ENCODE assay signal across 8 cellular contexts in genomic region chr4:61200991-61201526, GRCh38. TPM values are rescaled to one million over a fixed set of nuclear protein-coding genes. Genes with fewer than 3 reads are reported as not detected.
DNase-seq lines count a peak whose midpoint lies in the region; ATAC-seq, FAIRE-seq and TF ChIP-seq lines count a peak whose summit lies in the region.

No MANE protein-coding gene starts in this region.

- DNase-seq in NCI-H2171 treated with DMSO at 0.1 percent for 48 hours (lab: John Stamatoyannopoulos, UW) (peak; percentile 23), NCI-H2171 (lab: John Stamatoyannopoulos, UW) (no peak), astrocyte (ENCODE audit: low read depth) (peak; percentile 22), DMS79 (lab: John Stamatoyannopoulos, UW) (no peak), amniotic stem cell (lab: John Stamatoyannopoulos, UW) (no peak)
- no peak for DNase-seq in natural killer cell treated with Interleukin-12 subunit alpha and Interleukin-12 subunit beta and Interleukin-15 and Interleukin-18, amount 100 ng/mL, for 72 hours (ENCODE audit: low spot score)

- peaks cover 22% of the 10 kb centered on the region for H3K4me1 Mint-ChIP-seq in astrocyte (ENCODE audit: low read depth, unreplicated experiment)
- H3K4me1 Mint-ChIP-seq in natural killer cell treated with Interleukin-12 subunit alpha and Interleukin-12 subunit beta and Interleukin-15 and Interleukin-18, amount 100 ng/mL, for 72 hours (ENCODE audit: low read depth in 2 of 2) = peaks cover 0 to 3% of the 10 kb centered on the region in 2 donors

- H3K9me3 Mint-ChIP-seq in astrocyte (ENCODE audit: unreplicated experiment) = no peaks in the 10 kb centered on the region
- no peaks in the 10 kb centered on the region for H3K9me3 Mint-ChIP-seq in natural killer cell treated with Interleukin-12 subunit alpha and Interleukin-12 subunit beta and Interleukin-15 and Interleukin-18, amount 100 ng/mL, for 72 hours

- peaks cover 6% of the 10 kb centered on the region for H3K79me2 ChIP-seq in astrocyte (ENCODE audit: insufficient read depth, low read length)

- H3K4me3 ChIP-seq in astrocyte (ENCODE audit: insufficient read depth, low read depth, low read length) (peak overlapping the region; percentile 83), iPS-18a (ENCODE audit: low read length) (peak overlapping the region; percentile 71), skin epidermis (peak overlapping the region; percentile 33 to 70 (median 44))

- ATAC-seq in natural killer cell treated with Interleukin-12 subunit alpha and Interleukin-12 subunit beta and Interleukin-15 and Interleukin-18, amount 100 ng/mL, for 72 hours = no peak

- H3K27me3 ChIP-seq in astrocyte (ENCODE audit: insufficient read depth, low read length) = peaks cover 6% of the 10 kb centered on the region
- H3K27me3 ChIP-seq in iPS-18a (ENCODE audit: control insufficient read depth, insufficient read depth, low read length) = peaks cover 51% of the 10 kb centered on the region

- H3K27ac ChIP-seq in astrocyte (ENCODE audit: low read depth, low read length) (no peak overlapping the region), iPS-18a (ENCODE audit: low read length) (no peak overlapping the region), skin epidermis (peak overlapping the region in 15 of 21 experiments; percentile 6 to 84 (median 50))

- peak overlapping the region; percentile 99 for H3K4me3 Mint-ChIP-seq in astrocyte (ENCODE audit: unreplicated experiment)
- H3K4me3 Mint-ChIP-seq in natural killer cell treated with Interleukin-12 subunit alpha and Interleukin-12 subunit beta and Interleukin-15 and Interleukin-18, amount 100 ng/mL, for 72 hours = no peak overlapping the region

- H3K36me3 ChIP-seq in astrocyte (ENCODE audit: insufficient read depth, low read length) = no peaks in the 10 kb centered on the region
- H3K36me3 ChIP-seq in iPS-18a (ENCODE audit: control insufficient read depth, low read depth, low read length) = no peaks in the 10 kb centered on the region

- H3K9me3 ChIP-seq in astrocyte (ENCODE audit: insufficient read depth, low read depth, low read length) (no peaks in the 10 kb centered on the region), iPS-18a (ENCODE audit: control insufficient read depth, low read depth, low read length) (no peaks in the 10 kb centered on the region)

- H3K4me1 ChIP-seq in astrocyte (ENCODE audit: insufficient read depth, low read length) = peaks cover 15% of the 10 kb centered on the region
- peaks cover 29% of the 10 kb centered on the region for H3K4me1 ChIP-seq in iPS-18a (ENCODE audit: control insufficient read depth, low read depth, low read length)

- no peaks in the 10 kb centered on the region for H4K20me1 ChIP-seq in astrocyte (ENCODE audit: insufficient read depth, low read length)

- no peak for FAIRE-seq in astrocyte (lab: Jason Lieb, UNC)

- peak overlapping the region; percentile 91 for H3K27ac Mint-ChIP-seq in astrocyte (ENCODE audit: unreplicated experiment)
- H3K27ac Mint-ChIP-seq in natural killer cell treated with Interleukin-12 subunit alpha and Interleukin-12 subunit beta and Interleukin-15 and Interleukin-18, amount 100 ng/mL, for 72 hours = no peak overlapping the region

- peak overlapping the region; percentile 100 for H3K4me2 ChIP-seq in astrocyte (ENCODE audit: low read length)

- TF ChIP-seq CTCF in astrocyte (IDR thresholded peaks at IDR 0.05; ENCODE audit: insufficient read depth, low read depth, low read length) = no peak

- no peaks in the 10 kb centered on the region for H3K36me3 Mint-ChIP-seq in astrocyte (ENCODE audit: low read depth, unreplicated experiment)
- peaks cover 11% of the 10 kb centered on the region for H3K36me3 Mint-ChIP-seq in natural killer cell treated with Interleukin-12 subunit alpha and Interleukin-12 subunit beta and Interleukin-15 and Interleukin-18, amount 100 ng/mL, for 72 hours

- H3K27me3 Mint-ChIP-seq in astrocyte (ENCODE audit: low read depth, unreplicated experiment) = no peaks in the 10 kb centered on the region
- H3K27me3 Mint-ChIP-seq in natural killer cell treated with Interleukin-12 subunit alpha and Interleukin-12 subunit beta and Interleukin-15 and Interleukin-18, amount 100 ng/mL, for 72 hours = peaks cover 21 to 22% of the 10 kb centered on the region in 2 donors

- H2AFZ ChIP-seq in astrocyte (ENCODE audit: low read depth, low read length) = peak overlapping the region; percentile 92

- H3K9ac ChIP-seq in astrocyte (ENCODE audit: low read length) (peak overlapping the region; percentile 84), iPS-18a (ENCODE audit: low read length) (peak overlapping the region; percentile 75)

RNA-seq across cellular contexts. Expression of gene ADGRL3, which starts 0.9 kb away (rescaled TPM):
- 29.6 and 31.3 TPM in 2 replicates for total RNA-seq in astrocyte
- not detected for total RNA-seq in natural killer cell treated with Interleukin-12 subunit alpha and Interleukin-12 subunit beta and Interleukin-15 and Interleukin-18, amount 100 ng/mL, for 72 hours

Comparison
In these comparisons a context has a peak if more than half of its experiments do, and no peak if none do; other contexts are left out.
1. DNase-seq: peak in NCI-H2171 treated with DMSO at 0.1 percent for 48 hours (single experiment) and astrocyte (single experiment); none in NCI-H2171 (single experiment), DMS79 (single experiment), natural killer cell treated with Interleukin-12 subunit alpha and Interleukin-12 subunit beta and Interleukin-15 and Interleukin-18, amount 100 ng/mL, for 72 hours (single experiment) and amniotic stem cell (single experiment).
2. H3K27ac ChIP-seq: peak in skin epidermis (15 of 21); none in astrocyte (single experiment) and iPS-18a (single experiment).
3. RNA of gene ADGRL3, which starts 0.9 kb away (total RNA-seq): 29.6 to 31.3 TPM in astrocyte; not detected in natural killer cell treated with Interleukin-12 subunit alpha and Interleukin-12 subunit beta and Interleukin-15 and Interleukin-18, amount 100 ng/mL, for 72 hours; every median in the first group is over 10 times any median in the second.
4. Peak in every context shown above with its lines, with median percentiles within 50 percentile points of each other: H3K4me3 ChIP-seq.